Comparison of ENCODE assay signal across 8 cellular contexts in genomic region chr20:45969712-45970634, GRCh38. TPM values are rescaled to one million over a fixed set of nuclear protein-coding genes. Genes with fewer than 3 reads are reported as not detected.
DNase-seq lines count a peak whose midpoint lies in the region; ATAC-seq and TF ChIP-seq lines count a peak whose summit lies in the region.

No MANE protein-coding gene starts in this region.

- DNase-seq in AG09309 (ENCODE audit: low read depth): no peak
- DNase-seq in GM10266 (ENCODE audit: extremely low spot score): peak; percentile 49
- peak; percentile 48 for DNase-seq in NCI-H226
- DNase-seq in activated CD8-positive, alpha-beta T cell treated with anti-CD3 and anti-CD28 coated beads, Interleukin-2, amount 10 ng/mL, durations not matched to agents 7 days and 5 days: peak; percentile 54
- DNase-seq in prostate gland (ENCODE audit: low spot score): peak; percentile 36
- no peak for DNase-seq in activated CD8-positive, alpha-beta memory T cell treated with anti-CD3 and anti-CD28 coated beads for 24 hours

- TF ChIP-seq CTCF in AG09309 (IDR thresholded peaks at IDR 0.05; ENCODE audit: control insufficient read depth, insufficient read depth, low read depth, low read length, missing control alignments): peak; percentile 67
- peak; percentile 52 for TF ChIP-seq CTCF in GM10266 (IDR thresholded peaks at IDR 0.05; ENCODE audit: control insufficient read depth, insufficient read depth, low read depth, missing control alignments)
- TF ChIP-seq CTCF in gastroesophageal sphincter (IDR thresholded peaks at IDR 0.05): peak in 3 of 4 experiments; percentile 49 to 71 (median 51)
- TF ChIP-seq CTCF in prostate gland (IDR thresholded peaks at IDR 0.05): peak in 3 of 4 experiments; percentile 48 to 64 (median 55)

- peaks cover 0 to 37% (median 12%) of the 10 kb centered on the region in 3 donors for H3K4me1 ChIP-seq in gastroesophageal sphincter
- no peaks in the 10 kb centered on the region for H3K4me1 ChIP-seq in prostate gland (replicated peaks)

- no peaks in the 10 kb centered on the region for H3K27me3 Mint-ChIP-seq in activated CD8-positive, alpha-beta T cell treated with anti-CD3 and anti-CD28 coated beads, Interleukin-2, amount 10 ng/mL, durations not matched to agents 7 days and 5 days (ENCODE audit: low read depth)

- H3K27ac ChIP-seq in gastroesophageal sphincter (peak overlapping the region in 3 of 4 donors; percentile 94 to 98 (median 96)), prostate gland (peak overlapping the region; percentile 100)

- POLR2A ChIA-PET in activated CD8-positive, alpha-beta T cell treated with anti-CD3 and anti-CD28 coated beads, Interleukin-2, amount 10 ng/mL, durations not matched to agents 7 days and 5 days (lab: Charles Lee): interaction anchor here (0.5 to 5.2 kb wide), 12 partner anchors 8 to 590 kb away, joined by 3 to 52 read pairs (median 4); partner anchors contain the start of genes DNTTIP1, PCIF1, UBE2C and WFDC3

- H3K36me3 ChIP-seq in gastroesophageal sphincter: peaks cover 0 to 47% of the 10 kb centered on the region in 2 donors
- peaks cover 0 to 8% of the 10 kb centered on the region in 2 donors for H3K36me3 ChIP-seq in prostate gland

- no peak for TF ChIP-seq EP300 in gastroesophageal sphincter (IDR thresholded peaks at IDR 0.05)

- 25 to 33% methylated on average over 4 to 5 of the region's 6 CpGs for WGBS in gastroesophageal sphincter (ENCODE audit: low coverage in 1 of 2), 2 donors
- WGBS in prostate gland: 44% methylated on average over 6 of the region's 6 CpGs

- H3K27me3 ChIP-seq in gastroesophageal sphincter (no peaks in the 10 kb centered on the region), prostate gland (replicated peaks; ENCODE audit: insufficient read depth) (no peaks in the 10 kb centered on the region)

- no peaks in the 10 kb centered on the region for H3K9me3 Mint-ChIP-seq in activated CD8-positive, alpha-beta T cell treated with anti-CD3 and anti-CD28 coated beads, Interleukin-2, amount 10 ng/mL, durations not matched to agents 7 days and 5 days (ENCODE audit: insufficient read depth)

- H3K4me3 ChIP-seq in AG09309 (ENCODE audit: control insufficient read depth, low read depth, low read length): peak overlapping the region; percentile 90
- H3K4me3 ChIP-seq in gastroesophageal sphincter: peak overlapping the region in 1 of 2 donors; percentile 90
- peak overlapping the region in 1 of 2 donors; percentile 73 for H3K4me3 ChIP-seq in prostate gland

- peak overlapping the region; percentile 92 for H3K4me3 Mint-ChIP-seq in activated CD8-positive, alpha-beta T cell treated with anti-CD3 and anti-CD28 coated beads, Interleukin-2, amount 10 ng/mL, durations not matched to agents 7 days and 5 days

- peaks cover 23% of the 10 kb centered on the region for H3K4me1 Mint-ChIP-seq in activated CD8-positive, alpha-beta T cell treated with anti-CD3 and anti-CD28 coated beads, Interleukin-2, amount 10 ng/mL, durations not matched to agents 7 days and 5 days (ENCODE audit: low read depth)

- TF ChIP-seq POLR2A in gastroesophageal sphincter (IDR thresholded peaks at IDR 0.05): no peak
- no peak for TF ChIP-seq POLR2A in prostate gland (IDR thresholded peaks at IDR 0.05)

- intact Hi-C loops in prostate gland (cut with DNase I): loop anchor here (10.0 kb wide), 1 partner anchor 75 kb away; the partner anchor contains the start of genes CTSA and NEURL2

- CTCF ChIA-PET in activated CD8-positive, alpha-beta T cell treated with anti-CD3 and anti-CD28 coated beads, Interleukin-2, amount 10 ng/mL, durations not matched to agents 7 days and 5 days (lab: Charles Lee): interaction anchor here (0.6 to 7.7 kb wide), 58 partner anchors 9 to 891 kb away, joined by 3 to 98 read pairs (median 6); partner anchors contain the start of genes CTSA, DNTTIP1, MMP9 and PCIF1

- peak overlapping the region; percentile 100 for H3K27ac Mint-ChIP-seq in activated CD8-positive, alpha-beta T cell treated with anti-CD3 and anti-CD28 coated beads, Interleukin-2, amount 10 ng/mL, durations not matched to agents 7 days and 5 days

- peaks cover 37% of the 10 kb centered on the region for H3K36me3 Mint-ChIP-seq in activated CD8-positive, alpha-beta T cell treated with anti-CD3 and anti-CD28 coated beads, Interleukin-2, amount 10 ng/mL, durations not matched to agents 7 days and 5 days (ENCODE audit: low read depth)

- H3K9me3 ChIP-seq in gastroesophageal sphincter (no peaks in the 10 kb centered on the region), prostate gland (no peaks in the 10 kb centered on the region)

- ATAC-seq in activated CD8-positive, alpha-beta T cell treated with anti-CD3 and anti-CD28 coated beads, Interleukin-2, amount 10 ng/mL, durations not matched to agents 7 days and 5 days: no peak
- ATAC-seq in gastroesophageal sphincter: no peak
- ATAC-seq in HG03442 (IDR thresholded peaks at IDR 0.05; ENCODE audit: unreplicated experiment): no peak

RNA-seq across cellular contexts. Expression of gene ZNF335, which starts 2.0 kb away (rescaled TPM):
- total RNA-seq in activated CD8-positive, alpha-beta T cell treated with anti-CD3 and anti-CD28 coated beads, Interleukin-2, amount 10 ng/mL, durations not matched to agents 7 days and 5 days: 10 to 100 TPM; 33.1 to 34.5 TPM
- 10 to 100 TPM in 3 of 4 donors, 1 to 10 TPM in 1; 7.5 to 17.9 (median 16.5) TPM for total RNA-seq in gastroesophageal sphincter
- 10 to 100 TPM; 21.4 to 43.4 TPM for total RNA-seq in prostate gland

RNA-seq across cellular contexts. Expression of gene PCIF1, which starts 35.5 kb away (rescaled TPM):
- total RNA-seq in activated CD8-positive, alpha-beta T cell treated with anti-CD3 and anti-CD28 coated beads, Interleukin-2, amount 10 ng/mL, durations not matched to agents 7 days and 5 days: 10 to 100 TPM; 40.3 to 41.2 TPM
- total RNA-seq in gastroesophageal sphincter (10 to 100 TPM; 21.5 to 45.3 (median 39.2) TPM), prostate gland (10 to 100 TPM; 39.8 to 54.9 TPM)

RNA-seq across cellular contexts. Expression of gene MMP9, which starts 38.7 kb away (rescaled TPM):
- total RNA-seq in activated CD8-positive, alpha-beta T cell treated with anti-CD3 and anti-CD28 coated beads, Interleukin-2, amount 10 ng/mL, durations not matched to agents 7 days and 5 days: not detected
- 1 to 10 TPM in 2 of 4 donors, under 1 TPM in 1, not detected in 1; 0.15 to 3.9 (median 1.2) TPM for total RNA-seq in gastroesophageal sphincter
- 1 to 10 TPM in 1 of 2 donors, under 1 TPM in 1; 0.59 to 1.4 TPM for total RNA-seq in prostate gland

RNA-seq across cellular contexts. Expression of gene PLTP, which starts 58.0 kb away (rescaled TPM):
- 1 to 10 TPM; 2.2 to 2.8 TPM for total RNA-seq in activated CD8-positive, alpha-beta T cell treated with anti-CD3 and anti-CD28 coated beads, Interleukin-2, amount 10 ng/mL, durations not matched to agents 7 days and 5 days
- total RNA-seq in gastroesophageal sphincter: 100 to 1,000 TPM in 3 of 4 donors, 10 to 100 TPM in 1; 45.6 to 456 (median 177) TPM
- 100 to 1,000 TPM in 1 of 2 donors, 10 to 100 TPM in 1; 29.4 to 101 TPM for total RNA-seq in prostate gland

RNA-seq across cellular contexts. Expression of gene SLC12A5, which starts 59.0 kb away (rescaled TPM):
- 1 to 10 TPM; 1.3 to 1.7 TPM for total RNA-seq in activated CD8-positive, alpha-beta T cell treated with anti-CD3 and anti-CD28 coated beads, Interleukin-2, amount 10 ng/mL, durations not matched to agents 7 days and 5 days
- not detected for total RNA-seq in gastroesophageal sphincter
- total RNA-seq in prostate gland: 1 to 10 TPM in 1 of 2 donors, not detected in 1; 3.6 TPM

Comparison
In these comparisons a context has a peak if more than half of its experiments do, and no peak if none do; other contexts are left out.
1. DNase-seq: peak in GM10266 (single experiment), NCI-H226 (single experiment), activated CD8-positive, alpha-beta T cell treated with anti-CD3 and anti-CD28 coated beads, Interleukin-2, amount 10 ng/mL, durations not matched to agents 7 days and 5 days (single experiment) and prostate gland (single experiment); none in AG09309 (single experiment) and activated CD8-positive, alpha-beta memory T cell treated with anti-CD3 and anti-CD28 coated beads for 24 hours (single experiment).
2. Peak in every context shown above with its lines, with median percentiles within 50 percentile points of each other: CTCF ChIP-seq.